ENCODE assay signal across 1 cellular context in the genomic region with DNA sequence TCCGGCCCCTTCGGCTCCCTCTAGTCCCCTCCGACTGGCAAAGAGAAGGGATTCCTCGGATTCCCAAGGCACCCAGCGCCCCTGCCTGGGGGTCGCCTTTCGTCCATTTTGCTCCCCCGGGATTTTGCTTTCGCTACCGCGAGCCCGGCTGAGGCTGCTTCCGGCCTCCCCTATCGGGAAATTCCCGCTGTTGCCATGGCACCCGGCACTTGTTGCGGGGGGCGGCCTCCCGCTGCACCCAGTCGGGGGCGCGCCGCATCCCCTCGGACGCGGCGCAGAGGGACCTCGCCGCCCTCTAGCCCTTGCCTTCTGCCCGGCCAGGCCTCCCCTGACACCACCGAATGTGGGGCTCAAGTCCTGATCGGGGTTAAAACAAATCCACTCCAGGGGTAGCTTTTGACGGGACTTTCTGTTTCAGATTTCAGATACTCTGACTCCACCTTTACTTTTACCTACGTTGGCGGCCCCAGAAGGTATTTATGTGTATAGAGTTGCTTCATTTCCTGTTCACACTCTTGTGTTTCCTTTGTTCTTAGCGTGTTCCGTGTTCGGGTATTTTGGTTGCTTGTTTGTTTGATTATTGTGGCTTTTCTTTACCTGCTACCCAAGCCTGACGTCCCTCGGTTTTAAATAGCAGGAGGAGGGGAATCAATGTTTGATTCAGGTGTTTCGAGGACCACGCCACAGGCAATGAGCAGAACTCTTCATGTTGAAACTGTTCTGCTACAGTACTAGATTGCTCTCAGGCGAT.
TF ChIP-seq lines count a peak whose summit lies in the region.

No MANE protein-coding gene starts in this region.

TF ChIP-seq in GM23338, 12 proteins besides CTCF, POLR2A, EP300 and RAD21 (continued from another document):
- TF ChIP-seq, protein P1, sequence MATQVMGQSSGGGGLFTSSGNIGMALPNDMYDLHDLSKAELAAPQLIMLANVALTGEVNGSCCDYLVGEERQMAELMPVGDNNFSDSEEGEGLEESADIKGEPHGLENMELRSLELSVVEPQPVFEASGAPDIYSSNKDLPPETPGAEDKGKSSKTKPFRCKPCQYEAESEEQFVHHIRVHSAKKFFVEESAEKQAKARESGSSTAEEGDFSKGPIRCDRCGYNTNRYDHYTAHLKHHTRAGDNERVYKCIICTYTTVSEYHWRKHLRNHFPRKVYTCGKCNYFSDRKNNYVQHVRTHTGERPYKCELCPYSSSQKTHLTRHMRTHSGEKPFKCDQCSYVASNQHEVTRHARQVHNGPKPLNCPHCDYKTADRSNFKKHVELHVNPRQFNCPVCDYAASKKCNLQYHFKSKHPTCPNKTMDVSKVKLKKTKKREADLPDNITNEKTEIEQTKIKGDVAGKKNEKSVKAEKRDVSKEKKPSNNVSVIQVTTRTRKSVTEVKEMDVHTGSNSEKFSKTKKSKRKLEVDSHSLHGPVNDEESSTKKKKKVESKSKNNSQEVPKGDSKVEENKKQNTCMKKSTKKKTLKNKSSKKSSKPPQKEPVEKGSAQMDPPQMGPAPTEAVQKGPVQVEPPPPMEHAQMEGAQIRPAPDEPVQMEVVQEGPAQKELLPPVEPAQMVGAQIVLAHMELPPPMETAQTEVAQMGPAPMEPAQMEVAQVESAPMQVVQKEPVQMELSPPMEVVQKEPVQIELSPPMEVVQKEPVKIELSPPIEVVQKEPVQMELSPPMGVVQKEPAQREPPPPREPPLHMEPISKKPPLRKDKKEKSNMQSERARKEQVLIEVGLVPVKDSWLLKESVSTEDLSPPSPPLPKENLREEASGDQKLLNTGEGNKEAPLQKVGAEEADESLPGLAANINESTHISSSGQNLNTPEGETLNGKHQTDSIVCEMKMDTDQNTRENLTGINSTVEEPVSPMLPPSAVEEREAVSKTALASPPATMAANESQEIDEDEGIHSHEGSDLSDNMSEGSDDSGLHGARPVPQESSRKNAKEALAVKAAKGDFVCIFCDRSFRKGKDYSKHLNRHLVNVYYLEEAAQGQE (IDR thresholded peaks at IDR 0.05; ENCODE audit: unreplicated experiment) = no peak
- TF ChIP-seq NANOG (IDR thresholded peaks at IDR 0.05; ENCODE audit: borderline replicate concordance) = no peak
- TF ChIP-seq ZNF114 (CRISPR knock-in tag; IDR thresholded peaks at IDR 0.05) = no peak
- no peak for TF ChIP-seq STAT1 (IDR thresholded peaks at IDR 0.05; ENCODE audit: unreplicated experiment)
